Comparison of ENCODE assay signal across 18 cellular contexts in genomic region chr16:13012591-13012990, GRCh38.
DNase-seq lines count a peak whose midpoint lies in the region; ATAC-seq and TF ChIP-seq lines count a peak whose summit lies in the region.
"Had no signal": no experiment of that assay in that cellular context is flagged by ENCODE, and none has a peak within 500 bp of the region (broad histone marks: within the 10 kb centered on the region; RNA-seq: fewer than 3 reads in every experiment).

No MANE protein-coding gene starts in this region.

- H3K9ac ChIP-seq in KMS-11 = peak overlapping the region; percentile 29; the same call in 1 of the 2 replicates

- H3K4me2 ChIP-seq in KMS-11 = peak overlapping the region; percentile 41

- H3K4me1 Mint-ChIP-seq in WTC11 = peaks cover 66% of the 10 kb centered on the region
- no peaks in the 10 kb centered on the region for H3K4me1 Mint-ChIP-seq in effector memory CD8-positive, alpha-beta T cell (ENCODE audit: low read depth in 2 of 2)
- H3K4me1 Mint-ChIP-seq: CD14-positive monocyte had no signal

- no peak overlapping the region for H3K4me3 ChIP-seq in KMS-11 (IDR thresholded peaks at IDR 0.05; ENCODE audit: insufficient read depth, low read depth, low read length)

- H3K36me3 Mint-ChIP-seq in WTC11 = no peaks in the 10 kb centered on the region
- H3K36me3 Mint-ChIP-seq in effector memory CD8-positive, alpha-beta T cell (ENCODE audit: insufficient read depth) = no peaks in the 10 kb centered on the region
- H3K36me3 Mint-ChIP-seq: CD14-positive monocyte had no signal

- peaks cover 21% of the 10 kb centered on the region for H3K4me1 ChIP-seq in KMS-11 (ENCODE audit: low read depth, poor library complexity, severe bottlenecking)

- H3K36me3 ChIP-seq in KMS-11 (ENCODE audit: insufficient read depth) = no peaks in the 10 kb centered on the region

- H3K27ac Mint-ChIP-seq in WTC11 = no peak overlapping the region; the same call in 1 of the 2 replicates
- H3K27ac Mint-ChIP-seq in effector memory CD8-positive, alpha-beta T cell = no peak overlapping the region
- H3K27ac Mint-ChIP-seq: CD14-positive monocyte had no signal

- ATAC-seq in WTC11 = peak; percentile 61
- no peak for ATAC-seq in HG02840 (IDR thresholded peaks at IDR 0.05; ENCODE audit: low FRiP score, unreplicated experiment)
- no peak for ATAC-seq in HG03025 (IDR thresholded peaks at IDR 0.05; ENCODE audit: low FRiP score, unreplicated experiment)
- ATAC-seq in effector memory CD8-positive, alpha-beta T cell (replicated peaks) = no peak
- no peak for ATAC-seq in HG02981 (IDR thresholded peaks at IDR 0.05; ENCODE audit: unreplicated experiment)

- no peak overlapping the region for H3K4me3 Mint-ChIP-seq in WTC11
- no peak overlapping the region for H3K4me3 Mint-ChIP-seq in effector memory CD8-positive, alpha-beta T cell
- H3K4me3 Mint-ChIP-seq: CD14-positive monocyte had no signal

- peak overlapping the region; percentile 78 for H2AFZ ChIP-seq in KMS-11 (ENCODE audit: low read depth)

- H3K9me3 Mint-ChIP-seq in WTC11 = no peaks in the 10 kb centered on the region
- peaks cover 2 to 4% of the 10 kb centered on the region in 2 donors for H3K9me3 Mint-ChIP-seq in effector memory CD8-positive, alpha-beta T cell

- peak; percentile 15 for DNase-seq in ELF-1 (ENCODE audit: low read depth, low spot score)
- no peak for DNase-seq in WTC11 (ENCODE audit: low spot score)
- peak; percentile 58 for DNase-seq in left kidney (ENCODE audit: low read depth, low spot score)
- no peak for DNase-seq in effector memory CD8-positive, alpha-beta T cell
- DNase-seq: HCEC 1CT; IMR-90; Kasumi-1; NCI-H1105 treated with DMSO at 0.1 percent for 48 hours; NCI-H187 treated with DMSO at 0.1 percent for 48 hours; NCI-H510A; NK-92 treated with Interleukin-12 subunit alpha and Interleukin-12 subunit beta, amount 100 ng/mL, for 24 hours; SHP77 treated with DMSO at 0.1 percent for 48 hours; T-helper 2 cell had no signal

- POLR2A ChIA-PET in WTC11 (lab: Charles Lee) = no interaction called here

- H3K27me3 ChIP-seq in KMS-11 (ENCODE audit: insufficient read depth, low read depth) = no peaks in the 10 kb centered on the region

- no peaks in the 10 kb centered on the region for H3K27me3 Mint-ChIP-seq in WTC11 (ENCODE audit: low read depth)
- H3K27me3 Mint-ChIP-seq in effector memory CD8-positive, alpha-beta T cell = no peaks in the 10 kb centered on the region

- no peaks in the 10 kb centered on the region for H3K79me2 ChIP-seq in KMS-11 (ENCODE audit: insufficient read depth, low read depth)

- CTCF ChIA-PET in WTC11 (lab: Charles Lee) = no interaction called here

- peak overlapping the region; percentile 62 for H3K27ac ChIP-seq in KMS-11

- no peak for TF ChIP-seq CTCF in KMS-11 (conservative IDR thresholded peaks at IDR 0.05; ENCODE audit: low read depth, low read length)
- TF ChIP-seq CTCF in WTC11 (IDR thresholded peaks at IDR 0.05) = no peak

- no peaks in the 10 kb centered on the region for H4K20me1 ChIP-seq in KMS-11 (ENCODE audit: insufficient read depth)

TF ChIP-seq in WTC11, 78 proteins besides CTCF, POLR2A, EP300 and RAD21:
- TF ChIP-seq SOX15 (CRISPR knock-in tag; IDR thresholded peaks at IDR 0.05) (no peak), ZNF423 (CRISPR knock-in tag; IDR thresholded peaks at IDR 0.05) (no peak), GRHL2 (CRISPR knock-in tag; IDR thresholded peaks at IDR 0.05; ENCODE audit: insufficient replicate concordance, severe bottlenecking) (no peak), CBFB (CRISPR knock-in tag; IDR thresholded peaks at IDR 0.05; ENCODE audit: low read depth) (no peak), AR (CRISPR knock-in tag; IDR thresholded peaks at IDR 0.05) (no peak)
- TF ChIP-seq, protein P1, sequence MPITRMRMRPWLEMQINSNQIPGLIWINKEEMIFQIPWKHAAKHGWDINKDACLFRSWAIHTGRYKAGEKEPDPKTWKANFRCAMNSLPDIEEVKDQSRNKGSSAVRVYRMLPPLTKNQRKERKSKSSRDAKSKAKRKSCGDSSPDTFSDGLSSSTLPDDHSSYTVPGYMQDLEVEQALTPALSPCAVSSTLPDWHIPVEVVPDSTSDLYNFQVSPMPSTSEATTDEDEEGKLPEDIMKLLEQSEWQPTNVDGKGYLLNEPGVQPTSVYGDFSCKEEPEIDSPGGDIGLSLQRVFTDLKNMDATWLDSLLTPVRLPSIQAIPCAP (CRISPR knock-in tag; IDR thresholded peaks at IDR 0.05) = no peak
- TF ChIP-seq, protein P2, sequence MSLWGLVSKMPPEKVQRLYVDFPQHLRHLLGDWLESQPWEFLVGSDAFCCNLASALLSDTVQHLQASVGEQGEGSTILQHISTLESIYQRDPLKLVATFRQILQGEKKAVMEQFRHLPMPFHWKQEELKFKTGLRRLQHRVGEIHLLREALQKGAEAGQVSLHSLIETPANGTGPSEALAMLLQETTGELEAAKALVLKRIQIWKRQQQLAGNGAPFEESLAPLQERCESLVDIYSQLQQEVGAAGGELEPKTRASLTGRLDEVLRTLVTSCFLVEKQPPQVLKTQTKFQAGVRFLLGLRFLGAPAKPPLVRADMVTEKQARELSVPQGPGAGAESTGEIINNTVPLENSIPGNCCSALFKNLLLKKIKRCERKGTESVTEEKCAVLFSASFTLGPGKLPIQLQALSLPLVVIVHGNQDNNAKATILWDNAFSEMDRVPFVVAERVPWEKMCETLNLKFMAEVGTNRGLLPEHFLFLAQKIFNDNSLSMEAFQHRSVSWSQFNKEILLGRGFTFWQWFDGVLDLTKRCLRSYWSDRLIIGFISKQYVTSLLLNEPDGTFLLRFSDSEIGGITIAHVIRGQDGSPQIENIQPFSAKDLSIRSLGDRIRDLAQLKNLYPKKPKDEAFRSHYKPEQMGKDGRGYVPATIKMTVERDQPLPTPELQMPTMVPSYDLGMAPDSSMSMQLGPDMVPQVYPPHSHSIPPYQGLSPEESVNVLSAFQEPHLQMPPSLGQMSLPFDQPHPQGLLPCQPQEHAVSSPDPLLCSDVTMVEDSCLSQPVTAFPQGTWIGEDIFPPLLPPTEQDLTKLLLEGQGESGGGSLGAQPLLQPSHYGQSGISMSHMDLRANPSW (CRISPR knock-in tag; conservative IDR thresholded peaks at IDR 0.05; ENCODE audit: low read depth) = no peak
- TF ChIP-seq, protein P3, sequence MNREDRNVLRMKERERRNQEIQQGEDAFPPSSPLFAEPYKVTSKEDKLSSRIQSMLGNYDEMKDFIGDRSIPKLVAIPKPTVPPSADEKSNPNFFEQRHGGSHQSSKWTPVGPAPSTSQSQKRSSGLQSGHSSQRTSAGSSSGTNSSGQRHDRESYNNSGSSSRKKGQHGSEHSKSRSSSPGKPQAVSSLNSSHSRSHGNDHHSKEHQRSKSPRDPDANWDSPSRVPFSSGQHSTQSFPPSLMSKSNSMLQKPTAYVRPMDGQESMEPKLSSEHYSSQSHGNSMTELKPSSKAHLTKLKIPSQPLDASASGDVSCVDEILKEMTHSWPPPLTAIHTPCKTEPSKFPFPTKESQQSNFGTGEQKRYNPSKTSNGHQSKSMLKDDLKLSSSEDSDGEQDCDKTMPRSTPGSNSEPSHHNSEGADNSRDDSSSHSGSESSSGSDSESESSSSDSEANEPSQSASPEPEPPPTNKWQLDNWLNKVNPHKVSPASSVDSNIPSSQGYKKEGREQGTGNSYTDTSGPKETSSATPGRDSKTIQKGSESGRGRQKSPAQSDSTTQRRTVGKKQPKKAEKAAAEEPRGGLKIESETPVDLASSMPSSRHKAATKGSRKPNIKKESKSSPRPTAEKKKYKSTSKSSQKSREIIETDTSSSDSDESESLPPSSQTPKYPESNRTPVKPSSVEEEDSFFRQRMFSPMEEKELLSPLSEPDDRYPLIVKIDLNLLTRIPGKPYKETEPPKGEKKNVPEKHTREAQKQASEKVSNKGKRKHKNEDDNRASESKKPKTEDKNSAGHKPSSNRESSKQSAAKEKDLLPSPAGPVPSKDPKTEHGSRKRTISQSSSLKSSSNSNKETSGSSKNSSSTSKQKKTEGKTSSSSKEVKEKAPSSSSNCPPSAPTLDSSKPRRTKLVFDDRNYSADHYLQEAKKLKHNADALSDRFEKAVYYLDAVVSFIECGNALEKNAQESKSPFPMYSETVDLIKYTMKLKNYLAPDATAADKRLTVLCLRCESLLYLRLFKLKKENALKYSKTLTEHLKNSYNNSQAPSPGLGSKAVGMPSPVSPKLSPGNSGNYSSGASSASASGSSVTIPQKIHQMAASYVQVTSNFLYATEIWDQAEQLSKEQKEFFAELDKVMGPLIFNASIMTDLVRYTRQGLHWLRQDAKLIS (CRISPR knock-in tag; IDR thresholded peaks at IDR 0.05; ENCODE audit: borderline replicate concordance) = no peak
TF ChIP-seq in WTC11: peak in this region for 0.

Comparison
In these comparisons a context has a peak if more than half of its experiments do, and no peak if none do; other contexts are left out.
1. DNase-seq: peak in ELF-1 (single experiment) and left kidney (single experiment); none in WTC11 (single experiment) and effector memory CD8-positive, alpha-beta T cell (0 of 3).